17 cellular contexts compared by ENCODE assay signal in the genomic region with DNA sequence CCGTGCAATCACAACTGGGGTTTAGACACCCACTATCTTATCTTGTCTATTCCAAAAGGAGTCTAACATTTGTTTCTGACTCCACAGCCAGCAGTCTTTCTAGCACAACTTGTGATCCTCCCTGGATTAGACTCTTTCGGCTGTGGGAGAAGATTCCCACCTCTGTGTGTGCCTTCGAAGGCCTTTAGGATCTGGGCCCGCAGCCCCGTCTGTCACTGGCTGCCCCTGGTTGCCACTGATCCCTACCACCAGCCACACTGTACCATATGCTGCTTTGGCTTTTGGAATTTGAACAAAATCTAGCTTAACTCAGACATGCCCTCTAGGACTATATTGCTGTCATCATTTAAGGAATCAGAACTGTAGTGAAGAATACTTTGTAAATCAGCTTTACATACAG.
"Had no signal": no experiment of that assay in that cellular context is flagged by ENCODE, and none has a peak within 500 bp of the region (broad histone marks: within the 10 kb centered on the region; RNA-seq: fewer than 3 reads in every experiment).

No MANE protein-coding gene starts in this region.

- H3K27me3 ChIP-seq: colonic mucosa, esophagus squamous epithelium, neural progenitor cell, pancreas, sigmoid colon had no signal

- H3K27ac ChIP-seq: colonic mucosa, esophagus squamous epithelium, neural progenitor cell, pancreas, prostate gland, sigmoid colon had no signal

- H3K4me1 ChIP-seq: colonic mucosa, neural progenitor cell, prostate gland had no signal

- H3K9me3 ChIP-seq: colonic mucosa, pancreas, prostate gland, sigmoid colon had no signal

- H3K4me3 ChIP-seq: colonic mucosa, esophagus squamous epithelium, lung, neural progenitor cell, pancreas, prostate gland, sigmoid colon had no signal

- H3K27me3 Mint-ChIP-seq: natural killer cell treated with Interleukin-12 subunit alpha and Interleukin-12 subunit beta and Interleukin-15 and Interleukin-18, amount 100 ng/mL, for 72 hours had no signal

- H3K36me3 ChIP-seq: prostate gland had no signal

- H3K9ac ChIP-seq: neural progenitor cell had no signal

- DNase-seq: colonic mucosa; esophagus squamous epithelium; kidney; left cardiac atrium; mesenchymal stem cell; pancreas; retina; sigmoid colon; small intestine; stimulated activated CD4-positive, alpha-beta T cell treated with anti-CD3 and anti-CD28 coated beads, Interleukin-12 subunit alpha, Interleukin-12 subunit beta, amount 100 ng/mL, for 4 hours; stimulated activated naive CD4-positive, alpha-beta T cell treated with Interleukin-2 at 50 U/mL for 16 hours; trophoblast cell had no signal

- H3K4me3 Mint-ChIP-seq: immature natural killer cell; natural killer cell treated with Interleukin-12 subunit alpha and Interleukin-12 subunit beta and Interleukin-15 and Interleukin-18, amount 100 ng/mL, for 72 hours; neural progenitor cell had no signal

- H3K27ac Mint-ChIP-seq: neural progenitor cell had no signal
